Comparison of ENCODE assay signal across 8 cellular contexts in genomic region chr5:142325677-142326479, GRCh38. TPM values are rescaled to one million over a fixed set of nuclear protein-coding genes. Genes with fewer than 3 reads are reported as not detected.
DNase-seq lines count a peak whose midpoint lies in the region; ATAC-seq, FAIRE-seq and TF ChIP-seq lines count a peak whose summit lies in the region.

No MANE protein-coding gene starts in this region.

- H3K4me1 ChIP-seq in fibroblast of lung (ENCODE audit: control insufficient read depth, extremely low read depth, insufficient read depth, low read length) = peaks cover 22% of the 10 kb centered on the region

- FAIRE-seq in GM19239 (lab: Jason Lieb, UNC) = no peak

- CTCF ChIA-PET in activated CD4-positive, alpha-beta T cell treated with anti-CD3 and anti-CD28 coated beads, Interleukin-2, amount 10 ng/mL, durations not matched to agents 7 days and 5 days (lab: Charles Lee) = interaction anchor here (0.7 kb wide), 1 partner anchor 184 kb away, joined by 3 read pairs; no protein-coding TSS in a partner anchor

- no peaks in the 10 kb centered on the region for H3K27me3 ChIP-seq in fibroblast of lung (ENCODE audit: control insufficient read depth, insufficient read depth, low read length)

- peak overlapping the region; percentile 66 for H3K4me3 ChIP-seq in Jurkat, Clone E6-1 (ENCODE audit: low read length)
- peak overlapping the region; percentile 57 to 89 (median 64) for H3K4me3 ChIP-seq in fibroblast of lung (replicated peaks in 1 of 4; ENCODE audit: control extremely low read depth in 1 of 4, insufficient read depth in 1 of 4, low read depth in 3 of 4, low read length in 4 of 4)

- H3K27ac ChIP-seq in fibroblast of lung (ENCODE audit: insufficient read depth, low read length) = peak overlapping the region; percentile 85

- H3K4me2 ChIP-seq in fibroblast of lung (ENCODE audit: extremely low read depth, insufficient read depth, low read length) = peak overlapping the region; percentile 89

- peaks cover 57% of the 10 kb centered on the region for H3K27me3 Mint-ChIP-seq in activated CD4-positive, alpha-beta T cell treated with anti-CD3 and anti-CD28 coated beads, Interleukin-2, amount 10 ng/mL, durations not matched to agents 7 days and 5 days
- peaks cover 18 to 23% of the 10 kb centered on the region in 2 donors for H3K27me3 Mint-ChIP-seq in natural killer cell treated with Interleukin-12 subunit alpha and Interleukin-12 subunit beta and Interleukin-15 and Interleukin-18, amount 100 ng/mL, for 72 hours

- DNase-seq in DMS 273 (lab: John Stamatoyannopoulos, UW; ENCODE audit: unreplicated experiment) = peak; percentile 59
- no peak for DNase-seq in Jurkat, Clone E6-1 (ENCODE audit: low read depth, low spot score)
- no peak for DNase-seq in activated CD4-positive, alpha-beta T cell treated with anti-CD3 and anti-CD28 coated beads, Interleukin-2, amount 10 ng/mL, durations not matched to agents 7 days and 5 days
- DNase-seq in fibroblast of lung (ENCODE audit: low read depth in 2 of 2) = peak; percentile 71 to 75
- DNase-seq in natural killer cell treated with Interleukin-12 subunit alpha and Interleukin-12 subunit beta and Interleukin-15 and Interleukin-18, amount 100 ng/mL, for 72 hours (ENCODE audit: low spot score) = peak; percentile 69
- no peak for DNase-seq in GM19239 (ENCODE audit: insufficient read length, low spot score)

- no peaks in the 10 kb centered on the region for H3K36me3 ChIP-seq in fibroblast of lung (ENCODE audit: control insufficient read depth, insufficient read depth, low read length)

- peak overlapping the region; percentile 70 for H3K4me3 Mint-ChIP-seq in activated CD4-positive, alpha-beta T cell treated with anti-CD3 and anti-CD28 coated beads, Interleukin-2, amount 10 ng/mL, durations not matched to agents 7 days and 5 days
- peak overlapping the region; percentile 88 for H3K4me3 Mint-ChIP-seq in natural killer cell treated with Interleukin-12 subunit alpha and Interleukin-12 subunit beta and Interleukin-15 and Interleukin-18, amount 100 ng/mL, for 72 hours

- H3K4me1 Mint-ChIP-seq in activated CD4-positive, alpha-beta T cell treated with anti-CD3 and anti-CD28 coated beads, Interleukin-2, amount 10 ng/mL, durations not matched to agents 7 days and 5 days = peaks cover 25% of the 10 kb centered on the region
- peaks cover 27 to 35% of the 10 kb centered on the region in 2 donors for H3K4me1 Mint-ChIP-seq in natural killer cell treated with Interleukin-12 subunit alpha and Interleukin-12 subunit beta and Interleukin-15 and Interleukin-18, amount 100 ng/mL, for 72 hours (ENCODE audit: low read depth in 2 of 2)

- no peak for TF ChIP-seq CTCF in fibroblast of lung (conservative IDR thresholded peaks at IDR 0.05 in 1 of 2, IDR thresholded peaks at IDR 0.05 in 1 of 2; ENCODE audit: low read depth in 1 of 2, low read length in 2 of 2)

- H3K36me3 Mint-ChIP-seq in activated CD4-positive, alpha-beta T cell treated with anti-CD3 and anti-CD28 coated beads, Interleukin-2, amount 10 ng/mL, durations not matched to agents 7 days and 5 days (ENCODE audit: low read depth) = no peaks in the 10 kb centered on the region
- H3K36me3 Mint-ChIP-seq in natural killer cell treated with Interleukin-12 subunit alpha and Interleukin-12 subunit beta and Interleukin-15 and Interleukin-18, amount 100 ng/mL, for 72 hours = no peaks in the 10 kb centered on the region

- H3K79me2 ChIP-seq in fibroblast of lung (ENCODE audit: control insufficient read depth, insufficient read depth, low read length) = peaks cover 60% of the 10 kb centered on the region

- ATAC-seq in natural killer cell treated with Interleukin-12 subunit alpha and Interleukin-12 subunit beta and Interleukin-15 and Interleukin-18, amount 100 ng/mL, for 72 hours = peak; percentile 43 to 46
- ATAC-seq in HG02981 (IDR thresholded peaks at IDR 0.05; ENCODE audit: unreplicated experiment) (no peak), HG02678 (IDR thresholded peaks at IDR 0.05; ENCODE audit: unreplicated experiment) (no peak)

- POLR2A ChIA-PET in activated CD4-positive, alpha-beta T cell treated with anti-CD3 and anti-CD28 coated beads, Interleukin-2, amount 10 ng/mL, durations not matched to agents 7 days and 5 days (lab: Charles Lee) = no interaction called here

- H3K9ac ChIP-seq in fibroblast of lung (ENCODE audit: insufficient read depth, low read length) = peak overlapping the region; percentile 80

- no peak overlapping the region for H3K27ac Mint-ChIP-seq in activated CD4-positive, alpha-beta T cell treated with anti-CD3 and anti-CD28 coated beads, Interleukin-2, amount 10 ng/mL, durations not matched to agents 7 days and 5 days
- H3K27ac Mint-ChIP-seq in natural killer cell treated with Interleukin-12 subunit alpha and Interleukin-12 subunit beta and Interleukin-15 and Interleukin-18, amount 100 ng/mL, for 72 hours = peak overlapping the region; percentile 78 to 92

- H3K9me3 Mint-ChIP-seq in activated CD4-positive, alpha-beta T cell treated with anti-CD3 and anti-CD28 coated beads, Interleukin-2, amount 10 ng/mL, durations not matched to agents 7 days and 5 days = no peaks in the 10 kb centered on the region
- H3K9me3 Mint-ChIP-seq in natural killer cell treated with Interleukin-12 subunit alpha and Interleukin-12 subunit beta and Interleukin-15 and Interleukin-18, amount 100 ng/mL, for 72 hours = no peaks in the 10 kb centered on the region

- no peak overlapping the region for H2AFZ ChIP-seq in fibroblast of lung (ENCODE audit: low read length)

- H4K20me1 ChIP-seq in fibroblast of lung (ENCODE audit: control insufficient read depth, extremely low read depth, insufficient read depth, low read length) = no peaks in the 10 kb centered on the region

- H3K9me3 ChIP-seq in fibroblast of lung (ENCODE audit: control insufficient read depth, insufficient read depth, low read depth, low read length) = no peaks in the 10 kb centered on the region

RNA-seq across cellular contexts. Expression of gene SPRY4, which starts 1.1 kb away (rescaled TPM):
- 2.5 TPM for polyA plus RNA-seq in Jurkat, Clone E6-1 (2012; ENCODE audit: insufficient read depth, insufficient read length)
- under 1 TPM; 0.05 to 0.27 TPM for total RNA-seq in activated CD4-positive, alpha-beta T cell treated with anti-CD3 and anti-CD28 coated beads, Interleukin-2, amount 10 ng/mL, durations not matched to agents 7 days and 5 days
- 4.5 and 4.9 TPM in 2 replicates for total RNA-seq in fibroblast of lung
- polyA plus RNA-seq in fibroblast of lung = 6.0 and 13.0 TPM in 2 replicates
- 8.7 and 16.5 TPM in 2 replicates for polyA plus RNA-seq in fibroblast of lung (2012)
- polyA minus RNA-seq in fibroblast of lung (ENCODE audit: low replicate concordance) = 33.3 and 95.6 TPM in 2 replicates
- 1 to 10 TPM; 2.5 to 4.6 TPM for total RNA-seq in natural killer cell treated with Interleukin-12 subunit alpha and Interleukin-12 subunit beta and Interleukin-15 and Interleukin-18, amount 100 ng/mL, for 72 hours

Comparison
In these comparisons a context has a peak if more than half of its experiments do, and no peak if none do; other contexts are left out.
1. DNase-seq: peak in DMS 273 (single experiment), fibroblast of lung (2 of 2) and natural killer cell treated with Interleukin-12 subunit alpha and Interleukin-12 subunit beta and Interleukin-15 and Interleukin-18, amount 100 ng/mL, for 72 hours (single experiment); none in Jurkat, Clone E6-1 (single experiment), activated CD4-positive, alpha-beta T cell treated with anti-CD3 and anti-CD28 coated beads, Interleukin-2, amount 10 ng/mL, durations not matched to agents 7 days and 5 days (single experiment) and GM19239 (single experiment).
2. ATAC-seq: peak in natural killer cell treated with Interleukin-12 subunit alpha and Interleukin-12 subunit beta and Interleukin-15 and Interleukin-18, amount 100 ng/mL, for 72 hours (2 of 2); none in HG02981 (single experiment) and HG02678 (single experiment).